In genomic region chr15:75158402-75158801, GRCh38 we compare ENCODE assay signal across 21 cellular contexts.
"Had no signal": no experiment of that assay in that cellular context is flagged by ENCODE, and none has a peak within 500 bp of the region (broad histone marks: within the 10 kb centered on the region; RNA-seq: fewer than 3 reads in every experiment).

No MANE protein-coding gene starts in this region.

- H3K4me3 ChIP-seq: left lung, mucosa of descending colon, psoas muscle, skin epidermis, spleen, thoracic aorta, tibial nerve, upper lobe of left lung had no signal

- H3K27me3 Mint-ChIP-seq: effector memory CD8-positive, alpha-beta T cell; stimulated activated memory B cell treated with anti-CD40 and anti-IgM and Interleukin-4, amounts not matched to agents 10 μg/mL and 1 μg/mL and 100 μg/mL, for 72 hours had no signal

- DNase-seq: cerebellar nuclear complex; cortex of kidney; effector memory CD8-positive, alpha-beta T cell; left cardiac atrium; left lung; mesenchymal stem cell; mucosa of descending colon; naive B cell; psoas muscle; right cardiac atrium; spleen; stimulated activated CD4-positive, alpha-beta T cell treated with anti-CD3 and anti-CD28 coated beads, Interleukin-4, amount 100 ng/mL, for 4 hours; stimulated activated naive CD8-positive, alpha-beta T cell treated with anti-CD3 and anti-CD28 coated beads, Interleukin-15, Interleukin-2, amounts not matched to agents 100 U/mL and 50 U/mL, for 24 hours; substantia nigra; upper lobe of left lung had no signal

- H3K36me3 ChIP-seq: left lung, spleen, thoracic aorta, tibial nerve, upper lobe of left lung had no signal

- H3K9me3 ChIP-seq: left lung, mucosa of descending colon, psoas muscle, spleen, thoracic aorta, tibial nerve, upper lobe of left lung had no signal

- H3K27ac Mint-ChIP-seq: effector memory CD8-positive, alpha-beta T cell; mesothelial cell of epicardium; nephron; stimulated activated memory B cell treated with anti-CD40 and anti-IgM and Interleukin-4, amounts not matched to agents 10 μg/mL and 1 μg/mL and 100 μg/mL, for 72 hours had no signal

- H3K36me3 Mint-ChIP-seq: mesothelial cell of epicardium; naive B cell; stimulated activated memory B cell treated with anti-CD40 and anti-IgM and Interleukin-4, amounts not matched to agents 10 μg/mL and 1 μg/mL and 100 μg/mL, for 72 hours had no signal

- H3K27ac ChIP-seq: left lung, psoas muscle, skin epidermis, spleen, thoracic aorta, tibial nerve, upper lobe of left lung had no signal

- H3K27me3 ChIP-seq: left lung, spleen, tibial nerve, upper lobe of left lung had no signal

- H3K9me3 Mint-ChIP-seq: effector memory CD8-positive, alpha-beta T cell; mesothelial cell of epicardium; naive B cell; nephron; stimulated activated memory B cell treated with anti-CD40 and anti-IgM and Interleukin-4, amounts not matched to agents 10 μg/mL and 1 μg/mL and 100 μg/mL, for 72 hours had no signal

- H3K4me1 ChIP-seq: psoas muscle, tibial nerve had no signal

- H3K4me3 Mint-ChIP-seq: effector memory CD8-positive, alpha-beta T cell; mesothelial cell of epicardium; naive B cell; nephron; stimulated activated memory B cell treated with anti-CD40 and anti-IgM and Interleukin-4, amounts not matched to agents 10 μg/mL and 1 μg/mL and 100 μg/mL, for 72 hours had no signal

- ATAC-seq: effector memory CD8-positive, alpha-beta T cell; left cardiac atrium; left lung; mucosa of descending colon; psoas muscle; stimulated activated memory B cell treated with anti-CD40 and anti-IgM and Interleukin-4, amounts not matched to agents 10 μg/mL and 1 μg/mL and 100 μg/mL, for 72 hours; stimulated activated naive CD8-positive, alpha-beta T cell treated with anti-CD3 and anti-CD28 coated beads, Interleukin-15, Interleukin-2, amounts not matched to agents 100 U/mL and 50 U/mL, for 24 hours had no signal

- H3K4me1 Mint-ChIP-seq: nephron had no signal
